ENCODE assay signal across 9 cellular contexts in the genomic region with DNA sequence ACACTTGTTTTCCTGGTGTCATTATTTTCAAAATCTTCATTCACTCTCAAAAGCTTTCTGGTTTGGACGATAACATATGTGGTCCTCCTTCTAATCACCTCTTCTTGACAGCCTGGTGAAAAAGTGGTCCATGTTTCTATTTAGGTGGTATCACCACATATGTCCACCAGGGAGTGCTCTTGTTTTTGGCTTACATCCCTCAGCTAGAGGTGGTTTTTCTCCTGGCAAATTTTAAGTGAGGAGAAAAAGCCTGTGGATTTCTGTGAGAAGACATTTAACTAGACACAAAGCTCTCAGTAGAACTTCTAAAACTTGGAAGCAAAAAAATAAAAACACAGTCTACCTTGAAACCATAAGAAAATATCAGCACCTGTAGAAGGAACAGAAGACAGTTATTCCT. TPM values are rescaled to one million over a fixed set of nuclear protein-coding genes. Genes with fewer than 3 reads are reported as not detected.
DNase-seq lines count a peak whose midpoint lies in the region; ATAC-seq, FAIRE-seq and TF ChIP-seq lines count a peak whose summit lies in the region.
"Had no signal": no experiment of that assay in that cellular context is flagged by ENCODE, and none has a peak within 500 bp of the region (broad histone marks: within the 10 kb centered on the region; RNA-seq: fewer than 3 reads in every experiment).

No MANE protein-coding gene starts in this region.

- no peak overlapping the region for H3K27ac ChIP-seq in PC-9

- H3K4me3 Mint-ChIP-seq in stimulated activated memory B cell treated with anti-CD40 and anti-IgM and Interleukin-4, amounts not matched to agents 10 μg/mL and 1 μg/mL and 100 μg/mL, for 72 hours, result no peak overlapping the region
- H3K4me3 Mint-ChIP-seq: memory B cell had no signal

- H3K4me1 ChIP-seq in PC-9 (replicated peaks; ENCODE audit: insufficient read depth), result no peaks in the 10 kb centered on the region

- no peaks in the 10 kb centered on the region for H3K36me3 ChIP-seq in PC-9 (ENCODE audit: low read depth)

- H3K4me1 Mint-ChIP-seq in stimulated activated memory B cell treated with anti-CD40 and anti-IgM and Interleukin-4, amounts not matched to agents 10 μg/mL and 1 μg/mL and 100 μg/mL, for 72 hours, result no peaks in the 10 kb centered on the region
- H3K4me1 Mint-ChIP-seq: memory B cell had no signal

- H3K27me3 Mint-ChIP-seq in stimulated activated memory B cell treated with anti-CD40 and anti-IgM and Interleukin-4, amounts not matched to agents 10 μg/mL and 1 μg/mL and 100 μg/mL, for 72 hours, result peaks cover 8% of the 10 kb centered on the region

- BruUV-seq in PC-9 (replicated peaks; lab: Mats Ljungman, UMichigan), result no TSS peak

- H3K36me3 Mint-ChIP-seq in stimulated activated memory B cell treated with anti-CD40 and anti-IgM and Interleukin-4, amounts not matched to agents 10 μg/mL and 1 μg/mL and 100 μg/mL, for 72 hours, result no peaks in the 10 kb centered on the region

- no peaks in the 10 kb centered on the region for H3F3A ChIP-seq in PC-9 (ENCODE audit: insufficient read depth, low read depth)

- no peak overlapping the region for H2AFZ ChIP-seq in PC-9

- ATAC-seq in HG03097 (IDR thresholded peaks at IDR 0.05; ENCODE audit: low FRiP score, unreplicated experiment) (peak; percentile 54), GM21447 (IDR thresholded peaks at IDR 0.05; ENCODE audit: unreplicated experiment) (no peak)
- ATAC-seq in stimulated activated memory B cell treated with anti-CD40 and anti-IgM and Interleukin-4, amounts not matched to agents 10 μg/mL and 1 μg/mL and 100 μg/mL, for 72 hours, result no peak

- intact Hi-C loops in PC-9 (cut with micrococcal nuclease; ENCODE audit: unreplicated experiment), result loop anchor here (1.0 kb wide), 1 partner anchor 621 kb away; no protein-coding TSS in a partner anchor
- intact Hi-C loops in cardiac septum (cut with DNase I), result loop anchor here (5.0 kb wide), 1 partner anchor 622 kb away; no protein-coding TSS in a partner anchor

- POLR2A ChIA-PET in PC-9 (lab: Charles Lee; ENCODE audit: unreplicated experiment), result no interaction called here

- no peak for FAIRE-seq in urothelium cell line (lab: Jason Lieb, UNC)

- no peak overlapping the region for H3K4me3 ChIP-seq in PC-9

- TF ChIP-seq CTCF in PC-9 (conservative IDR thresholded peaks at IDR 0.05), result peak; percentile 63

- H3K79me2 ChIP-seq in PC-9 (ENCODE audit: low read depth), result no peaks in the 10 kb centered on the region

- H3K4me2 ChIP-seq in PC-9, result no peak overlapping the region

- no peak overlapping the region for H3K27ac Mint-ChIP-seq in stimulated activated memory B cell treated with anti-CD40 and anti-IgM and Interleukin-4, amounts not matched to agents 10 μg/mL and 1 μg/mL and 100 μg/mL, for 72 hours
- H3K27ac Mint-ChIP-seq: memory B cell had no signal

- no peaks in the 10 kb centered on the region for H3K9me3 ChIP-seq in PC-9 (ENCODE audit: insufficient read depth, low read depth)

- CTCF ChIA-PET in PC-9 (lab: Charles Lee), result no interaction called here

- H3K9me2 ChIP-seq in PC-9 (ENCODE audit: insufficient read depth), result no peaks in the 10 kb centered on the region

- no peaks in the 10 kb centered on the region for H4K20me1 ChIP-seq in PC-9 (ENCODE audit: insufficient read depth)

- DNase-seq in DMS 273 treated with DMSO at 0.1 percent for 48 hours (lab: John Stamatoyannopoulos, UW) (peak; percentile 42), PC-9 (peak in 1 of 2 experiments; percentile 40), germinal center (ENCODE audit: low spot score) (peak; percentile 2), urothelium cell line (ENCODE audit: low spot score) (peak; percentile 4), cardiac septum (ENCODE audit: low spot score) (no peak)

- no peaks in the 10 kb centered on the region for H3K27me3 ChIP-seq in PC-9 (ENCODE audit: insufficient read depth, low read depth)

- no peaks in the 10 kb centered on the region for H3K9me3 Mint-ChIP-seq in stimulated activated memory B cell treated with anti-CD40 and anti-IgM and Interleukin-4, amounts not matched to agents 10 μg/mL and 1 μg/mL and 100 μg/mL, for 72 hours

RNA-seq across cellular contexts. Expression of gene FRMPD4, which starts 58.0 kb away (rescaled TPM):
- total RNA-seq in PC-9 (2021), result not detected in 2 replicates
- 2.0 TPM for total RNA-seq in cardiac septum
